8 cellular contexts compared by ENCODE assay signal in the genomic region with DNA sequence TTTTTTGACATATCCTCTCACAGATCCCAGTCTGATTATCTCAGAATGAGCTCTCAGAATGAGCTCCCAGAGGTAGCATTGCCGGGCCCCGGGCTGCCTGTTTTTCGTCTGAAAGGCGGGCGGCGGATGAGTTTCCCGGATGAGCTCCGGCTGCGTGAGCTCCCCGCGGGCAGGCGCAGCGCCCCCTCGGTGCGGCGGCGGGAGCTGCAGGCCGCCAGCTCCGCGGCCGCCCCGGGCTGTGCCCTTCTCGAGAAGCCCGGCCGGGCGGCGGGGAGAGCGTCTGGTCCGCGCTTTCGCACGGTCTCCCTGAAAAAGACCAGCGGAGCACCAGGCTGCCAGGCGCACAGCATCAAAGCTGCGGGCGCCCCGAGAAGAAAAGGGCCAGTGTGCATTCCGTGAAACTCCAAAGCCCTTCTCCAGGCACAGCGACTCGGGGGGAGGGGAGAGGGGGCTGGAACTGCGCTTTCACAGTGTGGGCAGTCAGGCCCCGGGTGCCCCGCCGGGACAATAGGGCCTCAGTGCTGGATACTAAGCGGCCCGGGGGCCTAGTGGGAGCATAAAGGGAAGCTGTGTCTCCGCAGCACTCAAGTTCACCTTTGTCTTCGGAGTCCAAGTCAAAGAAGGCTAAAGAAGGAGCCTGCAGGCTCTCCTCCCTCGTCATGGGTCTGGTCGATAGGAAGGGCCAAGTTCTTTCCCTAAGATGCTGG. TPM values are rescaled to one million over a fixed set of nuclear protein-coding genes. Genes with fewer than 3 reads are reported as not detected.
A peak's percentile ranks its signal among the peaks of the same experiment; 100 is the strongest.
DNase-seq lines count a peak whose midpoint lies in the region; ATAC-seq and TF ChIP-seq lines count a peak whose summit lies in the region.

No MANE protein-coding gene starts in this region.

- TF ChIP-seq CTCF in AG09319 (IDR thresholded peaks at IDR 0.05; ENCODE audit: low read depth, low read length) (peak; percentile 53), lower leg skin (IDR thresholded peaks at IDR 0.05) (no peak)

- no peak for DNase-seq in AG09319 (ENCODE audit: extremely low read depth, low read depth)
- DNase-seq in NCI-H510A (lab: John Stamatoyannopoulos, UW) = peak; percentile 61
- peak; percentile 48 to 66 for DNase-seq in activated CD4-positive, alpha-beta T cell treated with anti-CD3 and anti-CD28 coated beads, Interleukin-2, amount 50 U/mL, for 24 hours (ENCODE audit: low read depth in 1 of 2, low spot score in 1 of 2)
- DNase-seq in dermis microvascular lymphatic vessel endothelial cell (ENCODE audit: low read depth in 2 of 2) = peak; percentile 46 to 77
- DNase-seq in lower leg skin (ENCODE audit: low spot score in 2 of 2) = peak; percentile 47 to 94
- peak; percentile 75 for DNase-seq in stimulated activated CD4-positive, alpha-beta T cell treated with anti-CD3 and anti-CD28 coated beads, Interleukin-4, amount 100 ng/mL, for 24 hours

- 3 to 8% methylated on average over 21 to 50 of the region's 50 CpGs for WGBS in lower leg skin, 2 donors

- peak overlapping the region; percentile 12 for H3K4me3 ChIP-seq in lower leg skin (ENCODE audit: low read depth, poor library complexity, severe bottlenecking)

- intact Hi-C loops in lower leg skin (cut with DNase I; ENCODE audit: low total_unique reads) = no loop called here

- ATAC-seq in GM19025 (IDR thresholded peaks at IDR 0.05; ENCODE audit: low read depth, unreplicated experiment) (peak; percentile 97), HG03280 (IDR thresholded peaks at IDR 0.05; ENCODE audit: unreplicated experiment) (peak; percentile 96)

- no peak for TF ChIP-seq POLR2A in lower leg skin (IDR thresholded peaks at IDR 0.05)

RNA-seq across cellular contexts. Expression of gene SHC4, which starts 12.1 kb away (rescaled TPM):
- total RNA-seq in dermis microvascular lymphatic vessel endothelial cell (0.25 and 0.51 TPM in 2 replicates), lower leg skin (1 to 10 TPM in 2 of 4 donors, under 1 TPM in 2; 0.63 to 4.7 (median 1.6) TPM)
